ENCODE assay signal across 1 cellular context in the genomic region with DNA sequence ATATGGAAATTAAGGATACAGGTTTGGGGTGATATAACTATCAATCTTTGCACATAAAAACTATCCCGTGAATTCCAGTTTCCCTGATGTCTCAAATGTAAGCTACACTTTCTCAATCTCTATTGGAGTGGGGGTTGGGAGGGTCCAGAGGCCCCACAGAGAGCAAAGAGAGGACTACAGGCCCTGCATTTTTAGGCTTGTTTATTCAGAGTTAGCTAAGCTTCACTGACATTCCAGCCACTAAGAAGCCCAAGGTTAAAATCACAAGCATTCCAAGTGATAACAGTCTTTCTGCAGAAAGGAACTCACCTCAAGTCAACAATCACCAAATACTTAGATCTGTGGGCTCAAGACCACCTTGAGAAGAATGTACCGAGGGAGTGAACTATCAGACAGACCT.
TF ChIP-seq lines count a peak whose summit lies in the region.

No MANE protein-coding gene starts in this region.

TF ChIP-seq in HepG2, 621 proteins besides CTCF, POLR2A, EP300 and RAD21 (continues in another document):
- TF ChIP-seq, protein P1, sequence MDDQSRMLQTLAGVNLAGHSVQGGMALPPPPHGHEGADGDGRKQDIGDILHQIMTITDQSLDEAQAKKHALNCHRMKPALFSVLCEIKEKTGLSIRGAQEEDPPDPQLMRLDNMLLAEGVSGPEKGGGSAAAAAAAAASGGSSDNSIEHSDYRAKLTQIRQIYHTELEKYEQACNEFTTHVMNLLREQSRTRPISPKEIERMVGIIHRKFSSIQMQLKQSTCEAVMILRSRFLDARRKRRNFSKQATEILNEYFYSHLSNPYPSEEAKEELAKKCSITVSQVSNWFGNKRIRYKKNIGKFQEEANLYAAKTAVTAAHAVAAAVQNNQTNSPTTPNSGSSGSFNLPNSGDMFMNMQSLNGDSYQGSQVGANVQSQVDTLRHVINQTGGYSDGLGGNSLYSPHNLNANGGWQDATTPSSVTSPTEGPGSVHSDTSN (CRISPR knock-in tag; IDR thresholded peaks at IDR 0.05; ENCODE audit: borderline replicate concordance) = no peak
- TF ChIP-seq, protein P2, sequence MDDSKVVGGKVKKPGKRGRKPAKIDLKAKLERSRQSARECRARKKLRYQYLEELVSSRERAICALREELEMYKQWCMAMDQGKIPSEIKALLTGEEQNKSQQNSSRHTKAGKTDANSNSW (CRISPR knock-in tag; IDR thresholded peaks at IDR 0.05; ENCODE audit: borderline replicate concordance) = no peak
- no peak; the same call in 1 of the 2 replicates for TF ChIP-seq ZNF431 (CRISPR knock-in tag; IDR thresholded peaks at IDR 0.05; ENCODE audit: borderline replicate concordance, low read depth)
- TF ChIP-seq PRMT3 (CRISPR knock-in tag; IDR thresholded peaks at IDR 0.05; ENCODE audit: borderline replicate concordance, low read depth) = no peak
- no peak for TF ChIP-seq ZNF672 (CRISPR knock-in tag; IDR thresholded peaks at IDR 0.05)
- TF ChIP-seq ZNF558 (CRISPR knock-in tag; IDR thresholded peaks at IDR 0.05; ENCODE audit: borderline replicate concordance) = no peak
- TF ChIP-seq MXD4 (CRISPR knock-in tag; IDR thresholded peaks at IDR 0.05) = no peak
- TF ChIP-seq, protein P3, sequence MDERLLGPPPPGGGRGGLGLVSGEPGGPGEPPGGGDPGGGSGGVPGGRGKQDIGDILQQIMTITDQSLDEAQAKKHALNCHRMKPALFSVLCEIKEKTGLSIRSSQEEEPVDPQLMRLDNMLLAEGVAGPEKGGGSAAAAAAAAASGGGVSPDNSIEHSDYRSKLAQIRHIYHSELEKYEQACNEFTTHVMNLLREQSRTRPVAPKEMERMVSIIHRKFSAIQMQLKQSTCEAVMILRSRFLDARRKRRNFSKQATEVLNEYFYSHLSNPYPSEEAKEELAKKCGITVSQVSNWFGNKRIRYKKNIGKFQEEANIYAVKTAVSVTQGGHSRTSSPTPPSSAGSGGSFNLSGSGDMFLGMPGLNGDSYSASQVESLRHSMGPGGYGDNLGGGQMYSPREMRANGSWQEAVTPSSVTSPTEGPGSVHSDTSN (CRISPR knock-in tag; IDR thresholded peaks at IDR 0.05) = no peak
- no peak for TF ChIP-seq FOSL1 (CRISPR knock-in tag; IDR thresholded peaks at IDR 0.05; ENCODE audit: borderline replicate concordance)
- TF ChIP-seq BRCA1 (CRISPR knock-in tag; IDR thresholded peaks at IDR 0.05) = no peak
- TF ChIP-seq ZNF224 (CRISPR knock-in tag; IDR thresholded peaks at IDR 0.05) = no peak
- TF ChIP-seq KLF15 (CRISPR knock-in tag; IDR thresholded peaks at IDR 0.05; ENCODE audit: borderline replicate concordance) = no peak
- no peak for TF ChIP-seq BRD4 (CRISPR knock-in tag; IDR thresholded peaks at IDR 0.05)
- TF ChIP-seq ZFP90 (CRISPR knock-in tag; IDR thresholded peaks at IDR 0.05; ENCODE audit: borderline replicate concordance) = no peak
- no peak for TF ChIP-seq SP2 (CRISPR knock-in tag; IDR thresholded peaks at IDR 0.05)
- no peak for TF ChIP-seq ZNF326 (CRISPR knock-in tag; IDR thresholded peaks at IDR 0.05; ENCODE audit: borderline replicate concordance)
- TF ChIP-seq JUNB (CRISPR knock-in tag; IDR thresholded peaks at IDR 0.05; ENCODE audit: borderline replicate concordance) = no peak
- no peak for TF ChIP-seq DR1 (CRISPR knock-in tag; IDR thresholded peaks at IDR 0.05)
- TF ChIP-seq ZNF101 (CRISPR knock-in tag; IDR thresholded peaks at IDR 0.05; ENCODE audit: borderline replicate concordance, low read depth) = no peak
- no peak for TF ChIP-seq SMAD3 (CRISPR knock-in tag; IDR thresholded peaks at IDR 0.05)
- TF ChIP-seq NFIC (IDR thresholded peaks at IDR 0.05; ENCODE audit: low read length) = no peak; the same call in none of the 2 replicates
- TF ChIP-seq, protein P4, sequence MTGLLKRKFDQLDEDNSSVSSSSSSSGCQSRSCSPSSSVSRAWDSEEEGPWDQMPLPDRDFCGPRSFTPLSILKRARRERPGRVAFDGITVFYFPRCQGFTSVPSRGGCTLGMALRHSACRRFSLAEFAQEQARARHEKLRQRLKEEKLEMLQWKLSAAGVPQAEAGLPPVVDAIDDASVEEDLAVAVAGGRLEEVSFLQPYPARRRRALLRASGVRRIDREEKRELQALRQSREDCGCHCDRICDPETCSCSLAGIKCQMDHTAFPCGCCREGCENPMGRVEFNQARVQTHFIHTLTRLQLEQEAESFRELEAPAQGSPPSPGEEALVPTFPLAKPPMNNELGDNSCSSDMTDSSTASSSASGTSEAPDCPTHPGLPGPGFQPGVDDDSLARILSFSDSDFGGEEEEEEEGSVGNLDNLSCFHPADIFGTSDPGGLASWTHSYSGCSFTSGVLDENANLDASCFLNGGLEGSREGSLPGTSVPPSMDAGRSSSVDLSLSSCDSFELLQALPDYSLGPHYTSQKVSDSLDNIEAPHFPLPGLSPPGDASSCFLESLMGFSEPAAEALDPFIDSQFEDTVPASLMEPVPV (CRISPR knock-in tag; IDR thresholded peaks at IDR 0.05) = no peak
- TF ChIP-seq, protein P5, sequence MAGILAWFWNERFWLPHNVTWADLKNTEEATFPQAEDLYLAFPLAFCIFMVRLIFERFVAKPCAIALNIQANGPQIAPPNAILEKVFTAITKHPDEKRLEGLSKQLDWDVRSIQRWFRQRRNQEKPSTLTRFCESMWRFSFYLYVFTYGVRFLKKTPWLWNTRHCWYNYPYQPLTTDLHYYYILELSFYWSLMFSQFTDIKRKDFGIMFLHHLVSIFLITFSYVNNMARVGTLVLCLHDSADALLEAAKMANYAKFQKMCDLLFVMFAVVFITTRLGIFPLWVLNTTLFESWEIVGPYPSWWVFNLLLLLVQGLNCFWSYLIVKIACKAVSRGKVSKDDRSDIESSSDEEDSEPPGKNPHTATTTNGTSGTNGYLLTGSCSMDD (CRISPR knock-in tag; IDR thresholded peaks at IDR 0.05) = no peak
- TF ChIP-seq THAP11 (CRISPR knock-in tag; IDR thresholded peaks at IDR 0.05) = peak; percentile 31; the same call in 1 of the 2 replicates
- peak; percentile 46 for TF ChIP-seq SAP130 (CRISPR knock-in tag; IDR thresholded peaks at IDR 0.05; ENCODE audit: low read depth)
- TF ChIP-seq ZNF670 (CRISPR knock-in tag; IDR thresholded peaks at IDR 0.05; ENCODE audit: borderline replicate concordance) = no peak
- no peak for TF ChIP-seq U2AF1 (optimal IDR thresholded peaks at IDR 0.05; ENCODE audit: low read depth, low read length)
- TF ChIP-seq SALL2 (CRISPR knock-in tag; IDR thresholded peaks at IDR 0.05) = no peak
- no peak for TF ChIP-seq KDM3A (CRISPR knock-in tag; IDR thresholded peaks at IDR 0.05; ENCODE audit: low read depth)
- TF ChIP-seq HOXA5 (CRISPR knock-in tag; IDR thresholded peaks at IDR 0.05) = no peak
- no peak for TF ChIP-seq ZNF510 (CRISPR knock-in tag; IDR thresholded peaks at IDR 0.05; ENCODE audit: low read depth)
- TF ChIP-seq, protein P6, sequence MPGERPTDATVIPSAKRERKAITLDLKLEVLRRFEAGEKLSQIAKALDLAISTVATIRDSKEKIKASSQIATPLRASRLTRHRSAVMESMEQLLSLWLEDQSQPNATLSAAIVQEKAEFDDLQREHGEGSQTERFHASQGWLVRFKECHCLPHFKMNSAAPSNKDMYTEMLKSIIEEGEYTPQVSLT (CRISPR knock-in tag; IDR thresholded peaks at IDR 0.05; ENCODE audit: borderline replicate concordance, low read depth) = 0 out of 2 replicates have a peak, but pooled peaks have one; percentile 39
- TF ChIP-seq, protein P7, sequence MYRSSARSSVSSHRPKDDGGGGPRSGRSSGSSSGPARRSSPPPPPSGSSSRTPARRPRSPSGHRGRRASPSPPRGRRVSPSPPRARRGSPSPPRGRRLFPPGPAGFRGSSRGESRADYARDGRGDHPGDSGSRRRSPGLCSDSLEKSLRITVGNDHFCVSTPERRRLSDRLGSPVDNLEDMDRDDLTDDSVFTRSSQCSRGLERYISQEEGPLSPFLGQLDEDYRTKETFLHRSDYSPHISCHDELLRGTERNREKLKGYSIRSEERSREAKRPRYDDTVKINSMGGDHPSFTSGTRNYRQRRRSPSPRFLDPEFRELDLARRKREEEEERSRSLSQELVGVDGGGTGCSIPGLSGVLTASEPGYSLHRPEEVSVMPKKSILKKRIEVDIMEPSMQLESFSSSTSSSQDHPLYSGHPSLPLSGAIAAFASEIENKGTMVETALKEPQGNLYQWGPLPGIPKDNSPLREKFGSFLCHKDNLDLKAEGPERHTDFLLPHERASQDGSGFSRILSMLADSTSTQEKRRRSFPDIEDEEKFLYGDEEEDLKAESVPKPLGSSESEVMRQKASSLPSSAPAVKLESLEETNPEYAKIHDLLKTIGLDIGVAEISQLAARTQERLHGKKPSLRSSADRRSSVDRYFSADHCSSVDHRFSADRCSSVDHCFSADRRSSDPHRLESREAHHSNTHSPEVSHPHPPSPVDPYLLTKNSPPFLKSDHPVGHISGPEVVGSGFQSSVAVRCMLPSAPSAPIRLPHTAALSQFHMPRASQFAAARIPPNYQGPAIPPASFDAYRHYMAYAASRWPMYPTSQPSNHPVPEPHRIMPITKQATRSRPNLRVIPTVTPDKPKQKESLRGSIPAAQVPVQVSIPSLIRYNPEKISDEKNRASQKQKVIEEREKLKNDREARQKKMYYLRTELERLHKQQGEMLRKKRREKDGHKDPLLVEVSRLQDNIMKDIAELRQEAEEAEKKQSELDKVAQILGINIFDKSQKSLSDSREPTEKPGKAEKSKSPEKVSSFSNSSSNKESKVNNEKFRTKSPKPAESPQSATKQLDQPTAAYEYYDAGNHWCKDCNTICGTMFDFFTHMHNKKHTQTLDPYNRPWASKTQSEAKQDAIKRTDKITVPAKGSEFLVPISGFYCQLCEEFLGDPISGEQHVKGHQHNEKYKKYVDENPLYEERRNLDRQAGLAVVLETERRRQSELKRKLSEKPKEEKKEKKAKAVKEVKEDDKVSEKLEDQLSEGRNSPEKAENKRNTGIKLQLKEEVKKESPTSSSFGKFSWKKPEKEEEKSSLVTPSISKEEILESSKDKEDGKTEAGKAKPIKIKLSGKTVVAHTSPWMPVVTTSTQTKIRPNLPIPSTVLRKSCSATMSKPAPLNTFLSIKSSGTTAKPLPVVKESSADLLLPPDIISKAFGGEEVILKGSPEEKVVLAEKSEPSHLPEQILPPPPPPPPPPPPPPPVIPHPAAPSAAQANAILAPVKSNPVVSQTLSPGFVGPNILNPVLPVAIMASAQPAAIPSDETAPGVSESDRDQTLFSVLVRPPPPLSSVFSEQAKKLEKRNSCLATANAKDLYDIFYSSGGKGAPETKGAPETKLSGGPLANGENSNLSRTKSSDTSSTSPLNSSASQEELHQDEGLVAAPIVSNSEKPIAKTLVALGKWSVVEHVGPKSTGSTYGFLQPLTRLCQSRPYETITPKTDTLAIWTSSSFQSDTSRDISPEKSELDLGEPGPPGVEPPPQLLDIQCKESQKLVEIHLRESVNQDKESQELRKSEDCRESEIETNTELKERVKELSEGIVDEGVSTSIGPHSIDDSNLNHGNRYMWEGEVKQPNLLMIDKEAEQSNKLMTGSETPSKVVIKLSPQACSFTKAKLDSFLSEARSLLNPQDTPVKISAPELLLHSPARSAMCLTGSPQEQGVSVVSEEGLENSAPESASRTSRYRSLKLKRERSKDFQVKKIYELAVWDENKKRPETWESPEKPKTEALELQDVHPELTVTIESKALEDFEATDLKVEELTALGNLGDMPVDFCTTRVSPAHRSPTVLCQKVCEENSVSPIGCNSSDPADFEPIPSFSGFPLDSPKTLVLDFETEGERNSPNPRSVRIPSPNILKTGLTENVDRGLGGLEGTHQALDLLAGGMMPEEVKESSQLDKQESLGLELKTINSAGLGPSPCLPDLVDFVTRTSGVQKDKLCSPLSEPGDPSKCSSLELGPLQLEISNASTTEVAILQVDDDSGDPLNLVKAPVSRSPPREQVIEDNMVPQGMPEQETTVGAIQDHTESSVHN (CRISPR knock-in tag; IDR thresholded peaks at IDR 0.05) = no peak
- TF ChIP-seq NR1H2 (CRISPR knock-in tag; IDR thresholded peaks at IDR 0.05; ENCODE audit: borderline replicate concordance, low read depth) = no peak
- no peak for TF ChIP-seq ZNF441 (CRISPR knock-in tag; IDR thresholded peaks at IDR 0.05; ENCODE audit: borderline replicate concordance)
- TF ChIP-seq NCOA5 (CRISPR knock-in tag; IDR thresholded peaks at IDR 0.05) = no peak
- TF ChIP-seq ZNF644 (CRISPR knock-in tag; IDR thresholded peaks at IDR 0.05; ENCODE audit: low read depth) = no peak
- TF ChIP-seq CEBPG (CRISPR knock-in tag; IDR thresholded peaks at IDR 0.05) = peak; percentile 73
- TF ChIP-seq POLR2G (IDR thresholded peaks at IDR 0.05; ENCODE audit: low read depth, low read length) = no peak
- no peak; the same call in 1 of the 2 replicates for TF ChIP-seq MIER3 (CRISPR knock-in tag; IDR thresholded peaks at IDR 0.05; ENCODE audit: borderline replicate concordance)
- TF ChIP-seq, protein P8, sequence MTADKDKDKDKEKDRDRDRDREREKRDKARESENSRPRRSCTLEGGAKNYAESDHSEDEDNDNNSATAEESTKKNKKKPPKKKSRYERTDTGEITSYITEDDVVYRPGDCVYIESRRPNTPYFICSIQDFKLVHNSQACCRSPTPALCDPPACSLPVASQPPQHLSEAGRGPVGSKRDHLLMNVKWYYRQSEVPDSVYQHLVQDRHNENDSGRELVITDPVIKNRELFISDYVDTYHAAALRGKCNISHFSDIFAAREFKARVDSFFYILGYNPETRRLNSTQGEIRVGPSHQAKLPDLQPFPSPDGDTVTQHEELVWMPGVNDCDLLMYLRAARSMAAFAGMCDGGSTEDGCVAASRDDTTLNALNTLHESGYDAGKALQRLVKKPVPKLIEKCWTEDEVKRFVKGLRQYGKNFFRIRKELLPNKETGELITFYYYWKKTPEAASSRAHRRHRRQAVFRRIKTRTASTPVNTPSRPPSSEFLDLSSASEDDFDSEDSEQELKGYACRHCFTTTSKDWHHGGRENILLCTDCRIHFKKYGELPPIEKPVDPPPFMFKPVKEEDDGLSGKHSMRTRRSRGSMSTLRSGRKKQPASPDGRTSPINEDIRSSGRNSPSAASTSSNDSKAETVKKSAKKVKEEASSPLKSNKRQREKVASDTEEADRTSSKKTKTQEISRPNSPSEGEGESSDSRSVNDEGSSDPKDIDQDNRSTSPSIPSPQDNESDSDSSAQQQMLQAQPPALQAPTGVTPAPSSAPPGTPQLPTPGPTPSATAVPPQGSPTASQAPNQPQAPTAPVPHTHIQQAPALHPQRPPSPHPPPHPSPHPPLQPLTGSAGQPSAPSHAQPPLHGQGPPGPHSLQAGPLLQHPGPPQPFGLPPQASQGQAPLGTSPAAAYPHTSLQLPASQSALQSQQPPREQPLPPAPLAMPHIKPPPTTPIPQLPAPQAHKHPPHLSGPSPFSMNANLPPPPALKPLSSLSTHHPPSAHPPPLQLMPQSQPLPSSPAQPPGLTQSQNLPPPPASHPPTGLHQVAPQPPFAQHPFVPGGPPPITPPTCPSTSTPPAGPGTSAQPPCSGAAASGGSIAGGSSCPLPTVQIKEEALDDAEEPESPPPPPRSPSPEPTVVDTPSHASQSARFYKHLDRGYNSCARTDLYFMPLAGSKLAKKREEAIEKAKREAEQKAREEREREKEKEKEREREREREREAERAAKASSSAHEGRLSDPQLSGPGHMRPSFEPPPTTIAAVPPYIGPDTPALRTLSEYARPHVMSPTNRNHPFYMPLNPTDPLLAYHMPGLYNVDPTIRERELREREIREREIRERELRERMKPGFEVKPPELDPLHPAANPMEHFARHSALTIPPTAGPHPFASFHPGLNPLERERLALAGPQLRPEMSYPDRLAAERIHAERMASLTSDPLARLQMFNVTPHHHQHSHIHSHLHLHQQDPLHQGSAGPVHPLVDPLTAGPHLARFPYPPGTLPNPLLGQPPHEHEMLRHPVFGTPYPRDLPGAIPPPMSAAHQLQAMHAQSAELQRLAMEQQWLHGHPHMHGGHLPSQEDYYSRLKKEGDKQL (CRISPR knock-in tag; IDR thresholded peaks at IDR 0.05; ENCODE audit: low read depth) = peak; percentile 63; the same call in 1 of the 2 replicates
- TF ChIP-seq ZNF350 (CRISPR knock-in tag; IDR thresholded peaks at IDR 0.05; ENCODE audit: borderline replicate concordance, low read depth) = no peak
- TF ChIP-seq POLR2AphosphoS5 (IDR thresholded peaks at IDR 0.05; ENCODE audit: low read depth, low read length) = no peak
